ENCODE assay signal across 1 cellular context in the genomic region with DNA sequence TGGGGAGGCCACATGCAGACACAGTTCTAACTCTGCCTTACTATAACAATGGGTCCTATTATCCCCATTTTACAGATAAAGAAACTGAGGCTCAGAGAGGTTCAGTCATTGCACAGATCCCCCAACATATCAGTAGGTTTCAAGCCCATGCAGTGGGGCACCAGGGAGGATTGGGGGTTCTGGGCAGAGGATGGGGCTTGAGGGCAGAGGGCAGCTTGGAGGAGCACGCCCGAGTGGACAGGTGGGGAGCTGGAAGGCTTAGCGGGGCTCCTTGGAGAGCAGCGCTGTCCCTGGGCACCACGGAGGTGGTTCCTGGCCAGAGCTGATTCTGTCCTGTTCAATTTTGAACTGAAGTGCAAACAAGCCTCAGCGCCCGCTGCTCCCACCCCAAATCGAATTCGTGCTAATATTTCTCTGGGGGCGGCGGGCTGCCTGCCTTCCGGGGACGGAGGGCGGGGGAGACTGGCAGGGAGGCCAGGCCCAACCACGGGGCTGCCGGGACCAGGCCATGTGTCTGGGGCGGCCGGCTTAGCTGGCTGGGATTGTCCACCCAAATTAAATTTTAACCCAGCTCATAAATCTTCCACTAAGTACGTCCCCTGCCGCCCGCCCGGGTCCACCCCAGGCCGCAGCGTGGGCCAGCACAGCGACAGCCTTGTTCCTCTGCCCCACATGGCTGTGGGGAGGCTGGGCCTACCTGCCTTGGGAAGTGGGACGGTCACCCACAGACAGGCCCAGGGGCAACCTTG.
TF ChIP-seq lines count a peak whose summit lies in the region.

No MANE protein-coding gene starts in this region.

TF ChIP-seq in HepG2, 621 proteins besides CTCF, POLR2A, EP300 and RAD21 (continued from another document):
- TF ChIP-seq, protein P1, sequence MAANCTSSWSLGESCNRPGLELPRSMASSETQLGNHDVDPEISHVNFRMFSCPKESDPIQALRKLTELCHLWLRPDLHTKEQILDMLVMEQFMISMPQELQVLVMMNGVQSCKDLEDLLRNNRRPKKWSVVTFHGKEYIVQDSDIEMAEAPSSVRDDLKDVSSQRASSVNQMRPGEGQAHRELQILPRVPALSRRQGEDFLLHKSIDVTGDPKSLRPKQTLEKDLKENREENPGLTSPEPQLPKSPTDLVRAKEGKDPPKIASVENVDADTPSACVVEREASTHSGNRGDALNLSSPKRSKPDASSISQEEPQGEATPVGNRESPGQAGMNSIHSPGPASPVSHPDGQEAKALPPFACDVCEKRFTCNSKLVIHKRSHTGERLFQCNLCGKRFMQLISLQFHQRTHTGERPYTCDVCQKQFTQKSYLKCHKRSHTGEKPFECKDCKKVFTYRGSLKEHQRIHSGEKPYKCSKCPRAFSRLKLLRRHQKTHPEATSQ (CRISPR knock-in tag; IDR thresholded peaks at IDR 0.05; ENCODE audit: borderline replicate concordance): 0 out of 2 replicates have a peak, but pooled peaks have one; percentile 20
- TF ChIP-seq PHF21A (CRISPR knock-in tag; IDR thresholded peaks at IDR 0.05): peak; percentile 53; the same call in 1 of the 2 replicates
- TF ChIP-seq NFYC (CRISPR knock-in tag; IDR thresholded peaks at IDR 0.05): no peak
- peak; percentile 63 for TF ChIP-seq HNRNPLL (IDR thresholded peaks at IDR 0.05; ENCODE audit: low read depth, low read length, poor library complexity, severe bottlenecking)
- TF ChIP-seq SMC3 (IDR thresholded peaks at IDR 0.05; ENCODE audit: low read length): no peak
- no peak for TF ChIP-seq MAZ (IDR thresholded peaks at IDR 0.05; ENCODE audit: borderline replicate concordance, low read depth, low read length)
- TF ChIP-seq MAZ (CRISPR knock-in tag; IDR thresholded peaks at IDR 0.05; ENCODE audit: low read depth): peak; percentile 23; the same call in 1 of the 2 replicates
- TF ChIP-seq, protein P2, sequence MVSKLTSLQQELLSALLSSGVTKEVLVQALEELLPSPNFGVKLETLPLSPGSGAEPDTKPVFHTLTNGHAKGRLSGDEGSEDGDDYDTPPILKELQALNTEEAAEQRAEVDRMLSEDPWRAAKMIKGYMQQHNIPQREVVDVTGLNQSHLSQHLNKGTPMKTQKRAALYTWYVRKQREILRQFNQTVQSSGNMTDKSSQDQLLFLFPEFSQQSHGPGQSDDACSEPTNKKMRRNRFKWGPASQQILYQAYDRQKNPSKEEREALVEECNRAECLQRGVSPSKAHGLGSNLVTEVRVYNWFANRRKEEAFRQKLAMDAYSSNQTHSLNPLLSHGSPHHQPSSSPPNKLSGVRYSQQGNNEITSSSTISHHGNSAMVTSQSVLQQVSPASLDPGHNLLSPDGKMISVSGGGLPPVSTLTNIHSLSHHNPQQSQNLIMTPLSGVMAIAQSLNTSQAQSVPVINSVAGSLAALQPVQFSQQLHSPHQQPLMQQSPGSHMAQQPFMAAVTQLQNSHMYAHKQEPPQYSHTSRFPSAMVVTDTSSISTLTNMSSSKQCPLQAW (CRISPR knock-in tag; IDR thresholded peaks at IDR 0.05): peak; percentile 53; the same call in 1 of the 2 replicates
